In genomic region chr5:81633916-81634315, GRCh38 we compare ENCODE assay signal across 25 cellular contexts.
DNase-seq lines count a peak whose midpoint lies in the region; ATAC-seq and TF ChIP-seq lines count a peak whose summit lies in the region.
"Had no signal": no experiment of that assay in that cellular context is flagged by ENCODE, and none has a peak within 500 bp of the region (broad histone marks: within the 10 kb centered on the region; RNA-seq: fewer than 3 reads in every experiment).

No MANE protein-coding gene starts in this region.

- peaks cover 28% of the 10 kb centered on the region for H3K4me1 ChIP-seq in thymus (ENCODE audit: control insufficient read depth, insufficient read depth, low read length)

- no peak overlapping the region for H2AFZ ChIP-seq in SU-DHL-6 (ENCODE audit: low read depth, low read length, severe bottlenecking)

- ATAC-seq in HG02981 (IDR thresholded peaks at IDR 0.05; ENCODE audit: unreplicated experiment) (no peak), HG02588 (IDR thresholded peaks at IDR 0.05; ENCODE audit: unreplicated experiment) (no peak)
- ATAC-seq: HepG2, K562, T-helper 17 cell had no signal

- H3K9me3 ChIP-seq in SU-DHL-6 (ENCODE audit: insufficient read depth, low read length) (no peaks in the 10 kb centered on the region), thymus (ENCODE audit: control insufficient read depth) (no peaks in the 10 kb centered on the region)

- no peaks in the 10 kb centered on the region for H3K9me2 ChIP-seq in SU-DHL-6 (replicated peaks; ENCODE audit: insufficient read depth, low read length)

- H3K79me2 ChIP-seq in SU-DHL-6 (ENCODE audit: insufficient read depth, low read length): peaks cover 28% of the 10 kb centered on the region

- no peak overlapping the region for H3K4me2 ChIP-seq in SU-DHL-6 (ENCODE audit: low read depth, low read length, poor library complexity, severe bottlenecking)

- H3K9ac ChIP-seq in SU-DHL-6 (ENCODE audit: low read length): no peak overlapping the region

- H3K27me3 ChIP-seq in SU-DHL-6 (ENCODE audit: low read length): no peaks in the 10 kb centered on the region
- H3K27me3 ChIP-seq in thymus (ENCODE audit: control insufficient read depth, insufficient read depth): no peaks in the 10 kb centered on the region

- 55% methylated on average over 3 of the region's 3 CpGs for WGBS in thymus

- peaks cover 9% of the 10 kb centered on the region for H3K36me3 ChIP-seq in SU-DHL-6 (ENCODE audit: low read length)
- H3K36me3 ChIP-seq in thymus (ENCODE audit: control insufficient read depth, insufficient read depth): peaks cover 2% of the 10 kb centered on the region

- H4K20me1 ChIP-seq in SU-DHL-6 (ENCODE audit: low read depth, low read length): no peaks in the 10 kb centered on the region; the same call in 1 of the 2 replicates

- DNase-seq in NCI-H510A treated with DMSO at 0.1 percent for 48 hours (lab: John Stamatoyannopoulos, UW) (peak; percentile 23), NCI-H510A (lab: John Stamatoyannopoulos, UW) (no peak), LNCaP clone FGC (ENCODE audit: low read depth) (peak; percentile 30), superior temporal gyrus (ENCODE audit: extremely low spot score) (no peak)
- DNase-seq: Calu3, GOT3, HCEC 1CT, NCI-H1092 treated with DMSO at 0.1 percent for 48 hours, NCI-H1436, NCI-H187, NCI-H2081 treated with DMSO at 0.1 percent for 48 hours, NCI-H2171, NCI-H345, NCI-H524 treated with DMSO at 0.1 percent for 48 hours, NCI-H774, SHP77 treated with DMSO at 0.1 percent for 48 hours, T-helper 17 cell had no signal

- no peak overlapping the region for H3K4me3 ChIP-seq in LNCaP clone FGC (ENCODE audit: low read depth, low read length)
- no peak overlapping the region for H3K4me3 ChIP-seq in SU-DHL-6 (ENCODE audit: insufficient read depth, low read length, poor library complexity, severe bottlenecking)
- no peak overlapping the region for H3K4me3 ChIP-seq in thymus (ENCODE audit: low read length)
- H3K4me3 ChIP-seq: K562 had no signal

- H3F3A ChIP-seq in SU-DHL-6 (ENCODE audit: insufficient read depth): no peaks in the 10 kb centered on the region

- H3K27ac ChIP-seq in SU-DHL-6 (ENCODE audit: low read depth, low read length) (0 out of 2 replicates have a peak overlapping the region, but pooled peaks have one; percentile 3), thymus (ENCODE audit: low read depth) (peak overlapping the region; percentile 70)
- H3K27ac ChIP-seq: 22Rv1, RWPE1 had no signal

- no peak for TF ChIP-seq CTCF in LNCaP clone FGC (IDR thresholded peaks at IDR 0.05; ENCODE audit: control insufficient read depth, extremely low read depth, insufficient read depth)
- no peak for TF ChIP-seq CTCF in SU-DHL-6 (IDR thresholded peaks at IDR 0.05; ENCODE audit: insufficient read depth, low read length, poor library complexity, severe bottlenecking)

Comparison
In these comparisons a context has a peak if more than half of its experiments do, and no peak if none do; other contexts are left out.
1. DNase-seq: peak in NCI-H510A treated with DMSO at 0.1 percent for 48 hours (single experiment) and LNCaP clone FGC (single experiment); none in NCI-H510A (single experiment) and superior temporal gyrus (single experiment).